ENCODE assay signal across 26 cellular contexts in the genomic region with DNA sequence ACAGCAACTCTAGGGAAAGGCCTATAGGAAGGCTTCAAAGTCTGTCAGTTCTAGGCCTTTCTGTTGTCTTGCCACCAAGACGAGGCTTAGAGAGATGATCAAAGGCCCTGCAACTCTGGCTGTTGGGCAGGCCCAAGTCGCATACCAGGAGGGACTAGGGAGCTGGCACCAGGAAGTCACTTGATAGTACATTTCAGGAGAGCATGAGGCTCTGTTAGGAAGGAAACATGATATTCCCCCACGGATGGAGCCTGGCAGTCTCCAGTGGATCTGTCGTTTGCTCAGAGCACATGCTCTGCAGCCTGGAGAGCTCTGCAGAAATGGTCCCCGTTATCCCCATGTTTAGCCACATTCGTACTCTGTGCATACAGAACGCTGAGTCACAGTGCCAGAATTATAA.
A peak's percentile ranks its signal among the peaks of the same experiment; 100 is the strongest.
DNase-seq lines count a peak whose midpoint lies in the region; ATAC-seq and TF ChIP-seq lines count a peak whose summit lies in the region.
"Had no signal": no experiment of that assay in that cellular context is flagged by ENCODE, and none has a peak within 500 bp of the region (broad histone marks: within the 10 kb centered on the region; RNA-seq: fewer than 3 reads in every experiment).

No MANE protein-coding gene starts in this region.

- H3K4me1 Mint-ChIP-seq in Caco-2 (ENCODE audit: low read depth, unreplicated experiment) (no peaks in the 10 kb centered on the region), CD14-positive monocyte (no peaks in the 10 kb centered on the region)
- H3K4me1 Mint-ChIP-seq in activated T-helper 2 cell treated with anti-CD3 and anti-CD28 coated beads, Interferon-gamma antibody, Interleukin-2, Interleukin-4, amounts not matched to agents 10 μg/mL and 5 μg/mL and 100 μg/mL, durations not matched to agents 14 hours and 24 hours and 36 hours (ENCODE audit: low read depth), result no peaks in the 10 kb centered on the region

- no peak overlapping the region for H3K4me3 ChIP-seq in Caco-2 (ENCODE audit: low read depth, low read length)
- H3K4me3 ChIP-seq: adrenal gland, BLaER1, body of pancreas, dorsolateral prefrontal cortex, HAP-1, left lung, SJCRH30, spleen, transverse colon had no signal

- H3K36me3 Mint-ChIP-seq in Caco-2 (ENCODE audit: insufficient read depth, unreplicated experiment) (no peaks in the 10 kb centered on the region), CD14-positive monocyte (no peaks in the 10 kb centered on the region)
- no peaks in the 10 kb centered on the region for H3K36me3 Mint-ChIP-seq in activated T-helper 2 cell treated with anti-CD3 and anti-CD28 coated beads, Interferon-gamma antibody, Interleukin-2, Interleukin-4, amounts not matched to agents 10 μg/mL and 5 μg/mL and 100 μg/mL, durations not matched to agents 14 hours and 24 hours and 36 hours (ENCODE audit: low read depth)
- H3K36me3 Mint-ChIP-seq: natural killer cell treated with Interleukin-12 subunit alpha and Interleukin-12 subunit beta and Interleukin-15 and Interleukin-18, amount 100 ng/mL, for 72 hours had no signal

- BruUV-seq in Caco-2 (replicated peaks; lab: Mats Ljungman, UMichigan), result no TSS peak

- TF ChIP-seq CTCF in Caco-2 (IDR thresholded peaks at IDR 0.05; ENCODE audit: insufficient read depth in 1 of 2, low read depth in 1 of 2, low read length in 1 of 2, severe bottlenecking in 1 of 2, unreplicated experiment in 1 of 2) (no peak), CD14-positive monocyte (IDR thresholded peaks at IDR 0.05) (no peak)

- peaks cover 16% of the 10 kb centered on the region for H3K27me3 Mint-ChIP-seq in Caco-2 (ENCODE audit: insufficient read depth, unreplicated experiment)
- H3K27me3 Mint-ChIP-seq in CD14-positive monocyte (ENCODE audit: low read depth in 3 of 3), result peaks cover 0 to 2% (median 1%) of the 10 kb centered on the region in 3 donors
- no peaks in the 10 kb centered on the region for H3K27me3 Mint-ChIP-seq in activated T-helper 2 cell treated with anti-CD3 and anti-CD28 coated beads, Interferon-gamma antibody, Interleukin-2, Interleukin-4, amounts not matched to agents 10 μg/mL and 5 μg/mL and 100 μg/mL, durations not matched to agents 14 hours and 24 hours and 36 hours (ENCODE audit: low read depth)

- no peaks in the 10 kb centered on the region for H3K9me3 Mint-ChIP-seq in Caco-2 (ENCODE audit: unreplicated experiment)
- H3K9me3 Mint-ChIP-seq in CD14-positive monocyte, result peaks cover 0 to 2% (median 0%) of the 10 kb centered on the region in 7 donors
- no peaks in the 10 kb centered on the region for H3K9me3 Mint-ChIP-seq in activated T-helper 2 cell treated with anti-CD3 and anti-CD28 coated beads, Interferon-gamma antibody, Interleukin-2, Interleukin-4, amounts not matched to agents 10 μg/mL and 5 μg/mL and 100 μg/mL, durations not matched to agents 14 hours and 24 hours and 36 hours
- H3K9me3 Mint-ChIP-seq: mesothelial cell of epicardium; natural killer cell treated with Interleukin-12 subunit alpha and Interleukin-12 subunit beta and Interleukin-15 and Interleukin-18, amount 100 ng/mL, for 72 hours had no signal

- no peak for DNase-seq in Right ventricle myocardium superior
- DNase-seq in left cardiac atrium, result no peak
- DNase-seq in NCI-H69 (lab: John Stamatoyannopoulos, UW), result peak; percentile 68
- DNase-seq in left kidney (ENCODE audit: low read depth, low spot score), result peak; percentile 69
- DNase-seq in Caco-2, result no peak
- no peak for DNase-seq in CD14-positive monocyte (ENCODE audit: low spot score)
- no peak for DNase-seq in activated T-helper 2 cell treated with anti-CD3 and anti-CD28 coated beads, Interferon-gamma antibody, Interleukin-2, Interleukin-4, amounts not matched to agents 10 μg/mL and 5 μg/mL and 100 μg/mL, durations not matched to agents 14 hours and 24 hours and 36 hours (ENCODE audit: low spot score)
- no peak for DNase-seq in DMS114 treated with DMSO at 0.1 percent for 48 hours (lab: John Stamatoyannopoulos, UW; ENCODE audit: unreplicated experiment)
- DNase-seq: activated CD4-positive, alpha-beta T cell treated with anti-CD3 and anti-CD28 coated beads, Interleukin-2, amount 50 U/mL, for 4 hours; activated naive CD4-positive, alpha-beta T cell treated with Interleukin-2 at 50 U/mL for 16 hours; activated T-cell treated with anti-CD3 and anti-CD28 coated beads, Interleukin-2, amount 50 U/mL, for 72 hours; adrenal gland; dorsolateral prefrontal cortex; NCI-H2081 treated with DMSO at 0.1 percent for 48 hours; retina; SJCRH30; spleen; stimulated activated CD4-positive, alpha-beta T cell treated with anti-CD3 and anti-CD28 coated beads, Interleukin-2, amount 100 ng/mL, for 48 hours; T-helper 1 cell; transverse colon had no signal

- H3K4me3 Mint-ChIP-seq in Caco-2 (ENCODE audit: unreplicated experiment), result no peak overlapping the region
- H3K4me3 Mint-ChIP-seq in CD14-positive monocyte, result no peak overlapping the region
- no peak overlapping the region for H3K4me3 Mint-ChIP-seq in activated T-helper 2 cell treated with anti-CD3 and anti-CD28 coated beads, Interferon-gamma antibody, Interleukin-2, Interleukin-4, amounts not matched to agents 10 μg/mL and 5 μg/mL and 100 μg/mL, durations not matched to agents 14 hours and 24 hours and 36 hours (ENCODE audit: low read depth)
- H3K4me3 Mint-ChIP-seq: activated T-cell treated with anti-CD3 and anti-CD28 coated beads, Interleukin-2, amount 50 U/mL, for 72 hours; mesothelial cell of epicardium; natural killer cell treated with Interleukin-12 subunit alpha and Interleukin-12 subunit beta and Interleukin-15 and Interleukin-18, amount 100 ng/mL, for 72 hours had no signal

- intact Hi-C loops in Right ventricle myocardium superior (cut with DNase I) (no loop called here), left cardiac atrium (cut with DNase I) (no loop called here), Caco-2 (cut with micrococcal nuclease; ENCODE audit: unreplicated experiment) (no loop called here), CD14-positive monocyte (cut with micrococcal nuclease) (no loop called here)
- intact Hi-C loops in activated T-helper 2 cell treated with anti-CD3 and anti-CD28 coated beads, Interferon-gamma antibody, Interleukin-2, Interleukin-4, amounts not matched to agents 10 μg/mL and 5 μg/mL and 100 μg/mL, durations not matched to agents 14 hours and 24 hours and 36 hours (cut with micrococcal nuclease), result no loop called here

- H3K4me1 ChIP-seq in Caco-2, result no peaks in the 10 kb centered on the region
- H3K4me1 ChIP-seq: adrenal gland, BLaER1, body of pancreas, HAP-1, SJCRH30, transverse colon had no signal

- ATAC-seq in Right ventricle myocardium superior (ENCODE audit: poor library complexity) (peak; percentile 53), left cardiac atrium (no peak)
- ATAC-seq: activated T-cell treated with anti-CD3 and anti-CD28 coated beads, Interleukin-2, amount 50 U/mL, for 72 hours; body of pancreas; natural killer cell treated with Interleukin-12 subunit alpha and Interleukin-12 subunit beta and Interleukin-15 and Interleukin-18, amount 100 ng/mL, for 72 hours had no signal

- POLR2A ChIA-PET in Caco-2 (lab: Charles Lee), result no interaction called here

- H3K27ac Mint-ChIP-seq in Caco-2 (ENCODE audit: unreplicated experiment) (no peak overlapping the region), CD14-positive monocyte (peak overlapping the region in 1 of 7 donors; percentile 48)
- no peak overlapping the region for H3K27ac Mint-ChIP-seq in activated T-helper 2 cell treated with anti-CD3 and anti-CD28 coated beads, Interferon-gamma antibody, Interleukin-2, Interleukin-4, amounts not matched to agents 10 μg/mL and 5 μg/mL and 100 μg/mL, durations not matched to agents 14 hours and 24 hours and 36 hours
- H3K27ac Mint-ChIP-seq: activated T-cell treated with anti-CD3 and anti-CD28 coated beads, Interleukin-2, amount 50 U/mL, for 72 hours; mesothelial cell of epicardium; natural killer cell treated with Interleukin-12 subunit alpha and Interleukin-12 subunit beta and Interleukin-15 and Interleukin-18, amount 100 ng/mL, for 72 hours had no signal

- peaks cover 3% of the 10 kb centered on the region; the same call in 1 of the 2 replicates for H3K27me3 ChIP-seq in Caco-2 (replicated peaks; ENCODE audit: control insufficient read depth, insufficient read depth, low read length)
- H3K27me3 ChIP-seq: adrenal gland, BLaER1, body of pancreas, dorsolateral prefrontal cortex, left lung, spleen, transverse colon had no signal

- CTCF ChIA-PET in Caco-2 (lab: Charles Lee), result no interaction called here

- H3K9me3 ChIP-seq in Caco-2, result no peaks in the 10 kb centered on the region
- H3K9me3 ChIP-seq: adrenal gland, BLaER1, body of pancreas, HAP-1, left lung, SJCRH30, spleen, transverse colon had no signal

- H3K36me3 ChIP-seq in Caco-2 (ENCODE audit: control insufficient read depth, insufficient read depth, low read length), result no peaks in the 10 kb centered on the region
- H3K36me3 ChIP-seq: adrenal gland, BLaER1, HAP-1, left lung, SJCRH30, spleen, transverse colon had no signal

Comparison
In these comparisons a context has a peak if more than half of its experiments do, and no peak if none do; other contexts are left out.
1. DNase-seq: peak in NCI-H69 (single experiment) and left kidney (single experiment); none in Right ventricle myocardium superior (single experiment), left cardiac atrium (single experiment), Caco-2 (0 of 2), CD14-positive monocyte (single experiment), activated T-helper 2 cell treated with anti-CD3 and anti-CD28 coated beads, Interferon-gamma antibody, Interleukin-2, Interleukin-4, amounts not matched to agents 10 μg/mL and 5 μg/mL and 100 μg/mL, durations not matched to agents 14 hours and 24 hours and 36 hours (single experiment) and DMS114 treated with DMSO at 0.1 percent for 48 hours (single experiment).